Comparison of ENCODE assay signal across 26 cellular contexts in the genomic region with DNA sequence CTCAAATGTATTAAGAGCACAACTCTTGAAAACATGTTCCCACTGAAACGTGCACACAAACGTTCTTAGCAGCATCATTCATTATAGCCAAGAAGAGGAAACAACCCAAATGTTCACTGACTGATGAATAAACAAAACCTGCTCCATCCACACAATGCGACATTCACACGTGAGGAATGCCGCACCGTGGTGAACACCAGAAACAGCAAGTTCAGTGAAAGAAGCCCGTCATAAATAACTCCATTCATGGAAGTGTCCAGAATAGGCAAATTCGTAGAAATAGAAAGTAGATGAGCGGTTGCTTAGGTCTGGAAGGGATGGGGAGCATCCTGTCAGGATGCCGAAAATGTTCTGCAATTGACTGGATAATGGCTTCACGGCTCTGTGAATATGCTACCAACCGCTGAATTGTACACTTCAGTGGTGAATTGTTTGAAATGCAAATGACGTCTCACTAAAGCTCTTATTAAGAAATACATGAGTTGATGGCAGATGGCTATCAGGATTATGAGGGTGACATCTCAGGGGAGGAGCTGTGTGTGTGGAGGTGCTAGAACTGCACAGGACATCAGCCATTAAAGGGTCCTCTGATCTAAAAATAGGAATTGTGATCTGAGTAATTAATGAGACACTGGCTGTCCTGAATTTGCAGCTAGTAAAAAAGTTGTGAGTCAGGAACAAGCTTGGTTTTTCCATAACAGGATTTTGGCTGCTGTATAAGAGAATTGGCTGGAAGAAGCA.
"Had no signal": no experiment of that assay in that cellular context is flagged by ENCODE, and none has a peak within 500 bp of the region (broad histone marks: within the 10 kb centered on the region; RNA-seq: fewer than 3 reads in every experiment).

No MANE protein-coding gene starts in this region.

- H3K36me3 ChIP-seq: gastroesophageal sphincter, neutrophil, pancreas, stomach, suprapubic skin, tibial nerve, WERI-Rb-1 had no signal

- H3K36me3 Mint-ChIP-seq: activated CD8-positive, alpha-beta memory T cell treated with anti-CD3 and anti-CD28 coated beads, Interleukin-2, amount 10 ng/mL, durations not matched to agents 7 days and 5 days; activated naive CD4-positive, alpha-beta T cell treated with anti-CD3 and anti-CD28 coated beads, Interleukin-2, amount 50 U/mL, for 24 hours; memory B cell; stimulated activated effector memory CD8-positive, alpha-beta T cell treated with anti-CD3 and anti-CD28 coated beads, Interleukin-12 subunit alpha, Interleukin-12 subunit beta, amount 100 ng/mL, for 72 hours had no signal

- H3K4me3 Mint-ChIP-seq: activated CD4-positive, alpha-beta T cell treated with anti-CD3 and anti-CD28 coated beads, Interleukin-2, amount 10 ng/mL, durations not matched to agents 7 days and 5 days; activated CD8-positive, alpha-beta memory T cell treated with anti-CD3 and anti-CD28 coated beads, Interleukin-2, amount 10 ng/mL, durations not matched to agents 7 days and 5 days; activated CD8-positive, alpha-beta T cell treated with anti-CD3 and anti-CD28 coated beads for 36 hours; activated naive CD4-positive, alpha-beta T cell treated with anti-CD3 and anti-CD28 coated beads, Interleukin-2, amount 50 U/mL, for 24 hours; activated T-helper 1 cell treated with anti-CD3 and anti-CD28 coated beads, Interleukin-12 subunit alpha, Interleukin-12 subunit beta, Interleukin-2, Interleukin-4 antibody, amounts not matched to agents 30 ng/mL and 10 ng/mL and 1 ng/mL, durations not matched to agents 14 hours and 24 hours and 36 hours; memory B cell; nephron; stimulated activated effector memory CD8-positive, alpha-beta T cell treated with anti-CD3 and anti-CD28 coated beads, Interleukin-12 subunit alpha, Interleukin-12 subunit beta, amount 100 ng/mL, for 72 hours had no signal

- H3K27ac ChIP-seq: body of pancreas, epithelial cell of prostate, gastroesophageal sphincter, neutrophil, pancreas, stomach, suprapubic skin, tibial nerve, WERI-Rb-1 had no signal

- H3K9me3 ChIP-seq: body of pancreas, neutrophil, pancreas had no signal

- DNase-seq: activated CD4-positive, alpha-beta T cell treated with anti-CD3 and anti-CD28 coated beads, Interleukin-2, amount 10 ng/mL, durations not matched to agents 7 days and 5 days; activated CD4-positive, CD25-positive, alpha-beta regulatory T cell treated with anti-CD3 and anti-CD28 coated beads, Interleukin-2, amount 50 U/mL, for 72 hours; activated CD8-positive, alpha-beta memory T cell treated with anti-CD3 and anti-CD28 coated beads, Interleukin-2, amount 10 ng/mL, durations not matched to agents 7 days and 5 days; activated CD8-positive, alpha-beta T cell treated with anti-CD3 and anti-CD28 coated beads for 36 hours; activated gamma-delta T cell treated with Interleukin-2 at 50 U/mL for 16 hours; activated T-cell treated with anti-CD3 and anti-CD28 coated beads for 4 hours; anterior cingulate cortex; body of pancreas; head of caudate nucleus; hypothalamus; pancreas; small intestine; stimulated activated CD4-positive, alpha-beta T cell treated with anti-CD3 and anti-CD28 coated beads, Interleukin-2, amount 100 ng/mL, for 24 hours; stomach; WERI-Rb-1 had no signal

- H3K27ac Mint-ChIP-seq: activated CD4-positive, alpha-beta T cell treated with anti-CD3 and anti-CD28 coated beads, Interleukin-2, amount 10 ng/mL, durations not matched to agents 7 days and 5 days; activated CD8-positive, alpha-beta memory T cell treated with anti-CD3 and anti-CD28 coated beads, Interleukin-2, amount 10 ng/mL, durations not matched to agents 7 days and 5 days; activated CD8-positive, alpha-beta T cell treated with anti-CD3 and anti-CD28 coated beads for 36 hours; activated naive CD4-positive, alpha-beta T cell treated with anti-CD3 and anti-CD28 coated beads, Interleukin-2, amount 50 U/mL, for 24 hours; activated T-helper 1 cell treated with anti-CD3 and anti-CD28 coated beads, Interleukin-12 subunit alpha, Interleukin-12 subunit beta, Interleukin-2, Interleukin-4 antibody, amounts not matched to agents 30 ng/mL and 10 ng/mL and 1 ng/mL, durations not matched to agents 14 hours and 24 hours and 36 hours; memory B cell; nephron; stimulated activated effector memory CD8-positive, alpha-beta T cell treated with anti-CD3 and anti-CD28 coated beads, Interleukin-12 subunit alpha, Interleukin-12 subunit beta, amount 100 ng/mL, for 72 hours had no signal

- H3K27me3 Mint-ChIP-seq: activated CD4-positive, alpha-beta T cell treated with anti-CD3 and anti-CD28 coated beads, Interleukin-2, amount 10 ng/mL, durations not matched to agents 7 days and 5 days; activated CD8-positive, alpha-beta memory T cell treated with anti-CD3 and anti-CD28 coated beads, Interleukin-2, amount 10 ng/mL, durations not matched to agents 7 days and 5 days; activated CD8-positive, alpha-beta T cell treated with anti-CD3 and anti-CD28 coated beads for 36 hours; activated naive CD4-positive, alpha-beta T cell treated with anti-CD3 and anti-CD28 coated beads, Interleukin-2, amount 50 U/mL, for 24 hours; memory B cell had no signal

- H3K4me3 ChIP-seq: body of pancreas, gastroesophageal sphincter, pancreas, stomach, suprapubic skin, tibial nerve had no signal

- ATAC-seq: activated CD8-positive, alpha-beta memory T cell treated with anti-CD3 and anti-CD28 coated beads, Interleukin-2, amount 10 ng/mL, durations not matched to agents 7 days and 5 days; activated CD8-positive, alpha-beta T cell treated with anti-CD3 and anti-CD28 coated beads for 36 hours; body of pancreas; gastroesophageal sphincter; pancreas; sciatic nerve; stimulated activated effector memory CD8-positive, alpha-beta T cell treated with anti-CD3 and anti-CD28 coated beads, Interleukin-12 subunit alpha, Interleukin-12 subunit beta, amount 100 ng/mL, for 72 hours had no signal

- H3K27me3 ChIP-seq: body of pancreas, neutrophil, pancreas, suprapubic skin, tibial nerve had no signal

- H3K4me1 ChIP-seq: body of pancreas, gastroesophageal sphincter, pancreas, stomach, suprapubic skin, tibial nerve had no signal

- H3K4me1 Mint-ChIP-seq: activated CD4-positive, alpha-beta T cell treated with anti-CD3 and anti-CD28 coated beads, Interleukin-2, amount 10 ng/mL, durations not matched to agents 7 days and 5 days; activated CD8-positive, alpha-beta memory T cell treated with anti-CD3 and anti-CD28 coated beads, Interleukin-2, amount 10 ng/mL, durations not matched to agents 7 days and 5 days; activated naive CD4-positive, alpha-beta T cell treated with anti-CD3 and anti-CD28 coated beads, Interleukin-2, amount 50 U/mL, for 24 hours; memory B cell; nephron; stimulated activated effector memory CD8-positive, alpha-beta T cell treated with anti-CD3 and anti-CD28 coated beads, Interleukin-12 subunit alpha, Interleukin-12 subunit beta, amount 100 ng/mL, for 72 hours had no signal
